Comparison of ENCODE assay signal across 13 cellular contexts in genomic region chr2:85066006-85066405, GRCh38.
DNase-seq lines count a peak whose midpoint lies in the region; FAIRE-seq and TF ChIP-seq lines count a peak whose summit lies in the region.
"Had no signal": no experiment of that assay in that cellular context is flagged by ENCODE, and none has a peak within 500 bp of the region (broad histone marks: within the 10 kb centered on the region; RNA-seq: fewer than 3 reads in every experiment).

No MANE protein-coding gene starts in this region.

- no peaks in the 10 kb centered on the region for H3K79me1 ChIP-seq in H1 (ENCODE audit: low read depth, low read length)

- H2BK120ac ChIP-seq in H1 (replicated peaks; ENCODE audit: low read depth, low read length): no peak overlapping the region

- H3K9me3 Mint-ChIP-seq in nephron (no peaks in the 10 kb centered on the region), progenitor cell of endocrine pancreas (ENCODE audit: low read depth) (no peaks in the 10 kb centered on the region)
- H3K9me3 Mint-ChIP-seq: CD8-positive, alpha-beta T cell had no signal

- no peak overlapping the region for H3K14ac ChIP-seq in H1 (ENCODE audit: insufficient read length)

- POLR2A ChIA-PET in H1 (lab: Charles Lee; ENCODE audit: partially characterized antibody): interaction anchor here (1.1 to 3.7 kb wide), 7 partner anchors 9 to 475 kb away, joined by 3 to 20 read pairs (median 4); partner anchors contain the start of genes TCF7L1 and TGOLN2

- H3K4me1 ChIP-seq in H1 (replicated peaks in 1 of 4; ENCODE audit: control insufficient read depth in 3 of 4, insufficient read depth in 4 of 4, low read length in 3 of 4): peaks cover 8 to 18% (median 10%) of the 10 kb centered on the region in 4 experiments
- H3K4me1 ChIP-seq: A549, BLaER1 had no signal

- peaks cover 20% of the 10 kb centered on the region for H3K27me3 Mint-ChIP-seq in nephron (ENCODE audit: low read depth)
- H3K27me3 Mint-ChIP-seq in progenitor cell of endocrine pancreas: peaks cover 18% of the 10 kb centered on the region

- H3K18ac ChIP-seq in H1 (ENCODE audit: extremely low read depth, low read length): no peak overlapping the region

- H3K56ac ChIP-seq in H1 (replicated peaks; ENCODE audit: insufficient read length, low read depth, low read length): no peak overlapping the region

- H3K27ac Mint-ChIP-seq in nephron: peak overlapping the region; percentile 33 to 80 (median 58)
- no peak overlapping the region for H3K27ac Mint-ChIP-seq in progenitor cell of endocrine pancreas
- H3K27ac Mint-ChIP-seq: CD8-positive, alpha-beta T cell had no signal

- no peak overlapping the region for H3K4me3 ChIP-seq in H1 (ENCODE audit: extremely low read depth in 1 of 4, insufficient read depth in 2 of 4, low read depth in 3 of 4, low read length in 4 of 4)
- H3K4me3 ChIP-seq: A549, BLaER1, GM23248 had no signal

- H3K9ac ChIP-seq in H1 (replicated peaks in 1 of 4; ENCODE audit: extremely low read depth in 1 of 4, low read depth in 3 of 4, low read length in 3 of 4): no peak overlapping the region
- H3K9ac ChIP-seq: BLaER1, GM23248 had no signal

- no peak for TF ChIP-seq CTCF in H1 (IDR thresholded peaks at IDR 0.05; ENCODE audit: control extremely low read depth in 1 of 3, insufficient read depth in 1 of 3, low read depth in 1 of 3, low read length in 3 of 3)
- TF ChIP-seq CTCF in nephron (IDR thresholded peaks at IDR 0.05; ENCODE audit: unreplicated experiment in 3 of 3): no peak
- TF ChIP-seq CTCF in progenitor cell of endocrine pancreas (IDR thresholded peaks at IDR 0.05; ENCODE audit: unreplicated experiment): no peak

- H4K5ac ChIP-seq in H1 (ENCODE audit: insufficient read length, low read depth, low read length): no peak overlapping the region

- H2AK5ac ChIP-seq in H1 (ENCODE audit: low read depth, low read length): peak overlapping the region; percentile 11; the same call in 1 of the 2 replicates

- H3K4me1 Mint-ChIP-seq in nephron (peaks cover 56% of the 10 kb centered on the region), progenitor cell of endocrine pancreas (ENCODE audit: low read depth) (peaks cover 16% of the 10 kb centered on the region)

- no peak overlapping the region for H2AFZ ChIP-seq in H1 (ENCODE audit: low read length)

- WGBS in H1 (ENCODE audit: extremely low coverage in 1 of 2, insufficient coverage in 1 of 2, insufficient read length in 1 of 2, insufficient replicate concordance in 2 of 2, low coverage in 1 of 2, low lambda C conversion rate in 2 of 2, missing lambda C conversion rate in 1 of 2), 2 experiments: 90% methylated on average over 6 of the region's 6 CpGs; no CpG with 5 or more reads in 1 of the 2 experiments

- no peaks in the 10 kb centered on the region for H4K20me1 ChIP-seq in H1 (replicated peaks in 1 of 2; ENCODE audit: control insufficient read depth in 1 of 2, insufficient read depth in 2 of 2, low read length in 2 of 2)
- H4K20me1 ChIP-seq: BLaER1 had no signal

- no peak overlapping the region for H2BK5ac ChIP-seq in H1 (ENCODE audit: low read depth, low read length)

- no peak for TF ChIP-seq EP300 in H1 (IDR thresholded peaks at IDR 0.05; ENCODE audit: borderline replicate concordance in 1 of 2, low read depth in 2 of 2, low read length in 2 of 2)

- no peak overlapping the region for H3K4me2 ChIP-seq in H1 (ENCODE audit: insufficient read depth in 1 of 2, low read depth in 2 of 2, low read length in 2 of 2)

- no peaks in the 10 kb centered on the region for H3K36me3 ChIP-seq in H1 (ENCODE audit: control insufficient read depth in 2 of 4, insufficient read depth in 4 of 4, low read length in 3 of 4)
- H3K36me3 ChIP-seq: BLaER1 had no signal

- no peak overlapping the region for H3K27ac ChIP-seq in H1 (ENCODE audit: low read depth, low read length)
- H3K27ac ChIP-seq: A549, BLaER1, GM23248 had no signal

- H2BK12ac ChIP-seq in H1 (ENCODE audit: low read depth, low read length): peak overlapping the region; percentile 18; the same call in 1 of the 2 replicates

- no peaks in the 10 kb centered on the region for H3K79me2 ChIP-seq in H1 (ENCODE audit: control insufficient read depth in 1 of 2, insufficient read depth in 2 of 2, low read length in 2 of 2)

- H2BK20ac ChIP-seq in H1 (ENCODE audit: low read length): peak overlapping the region; percentile 2

- H3K23ac ChIP-seq in H1 (ENCODE audit: insufficient read length): no peak overlapping the region

- H2BK15ac ChIP-seq in H1 (ENCODE audit: low read length): no peak overlapping the region

- CTCF ChIA-PET in H1 (lab: Charles Lee; ENCODE audit: partially characterized antibody): interaction anchor here (0.6 to 6.5 kb wide), 52 partner anchors 11 to 354 kb away, joined by 3 to 136 read pairs (median 5); partner anchors contain the start of genes TCF7L1 and TGOLN2

- FAIRE-seq in H1 (lab: Jason Lieb, UNC): no peak
- FAIRE-seq: A549, GM12891, GM19239 had no signal

- peaks cover 3% of the 10 kb centered on the region for H3K36me3 Mint-ChIP-seq in nephron (ENCODE audit: low read depth)
- H3K36me3 Mint-ChIP-seq in progenitor cell of endocrine pancreas (ENCODE audit: insufficient read depth): no peaks in the 10 kb centered on the region
- H3K36me3 Mint-ChIP-seq: CD8-positive, alpha-beta T cell had no signal

- H3K4ac ChIP-seq in H1 (replicated peaks; ENCODE audit: insufficient read length, low read depth, low read length): no peak overlapping the region

- DNase-seq in DMS 273 (lab: John Stamatoyannopoulos, UW; ENCODE audit: unreplicated experiment): peak; percentile 72
- peak; percentile 19 for DNase-seq in NCI-H1694 (lab: John Stamatoyannopoulos, UW)
- DNase-seq in H1 (ENCODE audit: low read depth in 1 of 2, low spot score in 2 of 2): no peak
- no peak for DNase-seq in NCI-H1417 (lab: John Stamatoyannopoulos, UW)
- DNase-seq in AML-193 (lab: John Stamatoyannopoulos, UW): no peak
- DNase-seq in progenitor cell of endocrine pancreas (ENCODE audit: low spot score, unreplicated experiment): no peak
- DNase-seq: GM23248 had no signal

- TF ChIP-seq RAD21 in H1 (IDR thresholded peaks at IDR 0.05 in 1 of 2, conservative IDR thresholded peaks at IDR 0.05 in 1 of 2; ENCODE audit: low read depth in 2 of 2, low read length in 2 of 2): no peak

- H3K23me2 ChIP-seq in H1 (ENCODE audit: low read depth, low read length): peaks cover 3% of the 10 kb centered on the region; the same call in 1 of the 2 replicates

- no peak for TF ChIP-seq POLR2A in H1 (IDR thresholded peaks at IDR 0.05; ENCODE audit: control extremely low read depth in 1 of 2, low read depth in 2 of 2, low read length in 2 of 2)

- no peak overlapping the region for H4K8ac ChIP-seq in H1 (ENCODE audit: extremely low read depth, insufficient read depth, low read length)

- H3K4me3 Mint-ChIP-seq in nephron (peak overlapping the region in 1 of 3 experiments; percentile 42), progenitor cell of endocrine pancreas (ENCODE audit: low read depth) (no peak overlapping the region)
- H3K4me3 Mint-ChIP-seq: CD8-positive, alpha-beta T cell had no signal

- H3K27me3 ChIP-seq in H1 (replicated peaks in 1 of 4; ENCODE audit: control insufficient read depth in 3 of 4, extremely low read depth in 1 of 4, insufficient read depth in 3 of 4, low read length in 3 of 4): peaks cover 0 to 4% (median 0%) of the 10 kb centered on the region in 4 experiments; a peak in 4 of 7 replicates
- H3K27me3 ChIP-seq: BLaER1 had no signal

- H4K91ac ChIP-seq in H1 (replicated peaks; ENCODE audit: insufficient read length, low read length): no peak overlapping the region

- no peaks in the 10 kb centered on the region for H3K9me3 ChIP-seq in H1 (ENCODE audit: insufficient read depth in 2 of 2, low read depth in 1 of 2, low read length in 1 of 2)
- H3K9me3 ChIP-seq: A549, BLaER1 had no signal

TF ChIP-seq in H1, 55 proteins besides CTCF, POLR2A, EP300 and RAD21:
- TF ChIP-seq GABPA (IDR thresholded peaks at IDR 0.05; ENCODE audit: borderline replicate concordance, insufficient read depth, low read length): no peak
- TF ChIP-seq SP2 (IDR thresholded peaks at IDR 0.05; ENCODE audit: low read length): no peak
- no peak for TF ChIP-seq EZH2 (IDR thresholded peaks at IDR 0.05; ENCODE audit: low read depth, low read length, severe bottlenecking)
- no peak for TF ChIP-seq YY1 (IDR thresholded peaks at IDR 0.05; ENCODE audit: low read depth, low read length)
- TF ChIP-seq POLR2AphosphoS5 (IDR thresholded peaks at IDR 0.05; ENCODE audit: low read depth, low read length): no peak
- TF ChIP-seq CHD2 (IDR thresholded peaks at IDR 0.05; ENCODE audit: low read length): no peak
- TF ChIP-seq, protein P1, sequence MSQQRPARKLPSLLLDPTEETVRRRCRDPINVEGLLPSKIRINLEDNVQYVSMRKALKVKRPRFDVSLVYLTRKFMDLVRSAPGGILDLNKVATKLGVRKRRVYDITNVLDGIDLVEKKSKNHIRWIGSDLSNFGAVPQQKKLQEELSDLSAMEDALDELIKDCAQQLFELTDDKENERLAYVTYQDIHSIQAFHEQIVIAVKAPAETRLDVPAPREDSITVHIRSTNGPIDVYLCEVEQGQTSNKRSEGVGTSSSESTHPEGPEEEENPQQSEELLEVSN (IDR thresholded peaks at IDR 0.05): no peak
- no peak for TF ChIP-seq NANOG (IDR thresholded peaks at IDR 0.05; ENCODE audit: insufficient read depth, low read depth, low read length, poor library complexity, severe bottlenecking)
- no peak for TF ChIP-seq BRCA1 (IDR thresholded peaks at IDR 0.05; ENCODE audit: low read depth, low read length)
- no peak for TF ChIP-seq FOSL1 (IDR thresholded peaks at IDR 0.05; ENCODE audit: insufficient read depth, low read depth, low read length)
- no peak for TF ChIP-seq RNF2 (IDR thresholded peaks at IDR 0.05; ENCODE audit: borderline replicate concordance, low read depth, low read length, missing control alignments, poor library complexity, severe bottlenecking)
- TF ChIP-seq SP1 (IDR thresholded peaks at IDR 0.05; ENCODE audit: low read depth, low read length): no peak

Comparison
In these comparisons a context has a peak if more than half of its experiments do, and no peak if none do; other contexts are left out.
1. DNase-seq: peak in DMS 273 (single experiment) and NCI-H1694 (single experiment); none in H1 (0 of 2), NCI-H1417 (0 of 3), AML-193 (0 of 2) and progenitor cell of endocrine pancreas (single experiment).